ENCODE assay signal across 8 cellular contexts in the genomic region with DNA sequence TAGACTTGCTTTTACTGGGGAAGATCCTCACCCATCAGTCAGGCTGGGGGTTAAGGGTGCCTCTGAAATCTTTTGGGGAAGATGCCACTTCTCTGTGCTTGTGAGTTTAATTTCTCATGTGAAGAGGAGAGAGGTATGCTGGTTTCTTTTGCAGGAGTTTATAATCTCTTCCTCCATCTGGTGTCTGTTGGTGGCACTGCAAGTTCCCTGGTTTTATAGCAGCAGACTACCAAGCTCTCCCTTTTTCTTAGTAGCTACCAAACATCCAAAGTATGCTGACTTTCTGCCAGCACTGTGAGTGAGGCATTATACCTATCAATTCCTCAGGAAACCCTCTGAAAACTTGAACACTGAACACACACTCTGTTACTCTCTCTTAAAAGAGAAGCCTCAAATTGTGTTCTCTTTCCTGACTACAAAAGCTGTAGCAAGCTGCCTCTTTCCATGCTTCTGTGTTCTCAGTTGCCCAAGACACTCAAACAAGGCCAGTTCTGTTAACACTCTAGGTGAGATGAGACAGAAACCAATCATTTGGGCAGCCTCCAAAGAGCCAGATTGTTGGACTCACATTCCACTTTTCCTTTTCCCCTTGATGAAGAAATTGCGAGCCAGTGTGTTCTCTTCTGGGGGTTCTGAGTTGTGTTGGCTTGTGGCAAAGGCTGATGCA.
DNase-seq lines count a peak whose midpoint lies in the region; ATAC-seq and TF ChIP-seq lines count a peak whose summit lies in the region.

No MANE protein-coding gene starts in this region.

- H3K27me3 Mint-ChIP-seq in WTC11 (ENCODE audit: low read depth): no peaks in the 10 kb centered on the region

- H3K27me3 ChIP-seq in mesenchymal stem cell (ENCODE audit: control insufficient read depth in 1 of 2, insufficient read depth in 1 of 2, low read length in 2 of 2): no peaks in the 10 kb centered on the region

- H3K9ac ChIP-seq in mesenchymal stem cell (ENCODE audit: low read length): peak overlapping the region; percentile 20

- peaks cover 10% of the 10 kb centered on the region for H3K79me1 ChIP-seq in mesenchymal stem cell (replicated peaks; ENCODE audit: low read length, poor library complexity, severe bottlenecking)

- H3K27ac Mint-ChIP-seq in WTC11: no peak overlapping the region

- H3K4me3 Mint-ChIP-seq in WTC11: no peak overlapping the region

- WGBS in mesenchymal stem cell: 100% methylated on average over 1 of the region's 1 CpG

- H2BK120ac ChIP-seq in mesenchymal stem cell (ENCODE audit: low read depth, low read length): no peak overlapping the region

- peak; percentile 45 for TF ChIP-seq CTCF in WTC11 (IDR thresholded peaks at IDR 0.05)

- H2AK5ac ChIP-seq in mesenchymal stem cell (ENCODE audit: low read length, severe bottlenecking): no peak overlapping the region

- H3K27ac ChIP-seq in mesenchymal stem cell (ENCODE audit: low read length, poor library complexity, severe bottlenecking): no peak overlapping the region

- 0 out of 2 replicates have a peak, but pooled peaks cover 3% of the 10 kb centered on the region for H3K4me1 Mint-ChIP-seq in WTC11

- H3K9me3 Mint-ChIP-seq in WTC11: no peaks in the 10 kb centered on the region; the same call in 1 of the 2 replicates

- DNase-seq in GM04504 (ENCODE audit: low read depth): peak; percentile 19
- peak; percentile 51 for DNase-seq in WTC11 (ENCODE audit: low spot score)
- DNase-seq in mesenchymal stem cell: peak; percentile 46
- DNase-seq in activated CD4-positive, alpha-beta T cell treated with anti-CD3 and anti-CD28 coated beads, Interleukin-2, amount 50 U/mL, for 1 hour: no peak
- DNase-seq in DMS114 treated with DMSO at 0.1 percent for 48 hours (lab: John Stamatoyannopoulos, UW; ENCODE audit: unreplicated experiment): no peak

- no peak overlapping the region for H3K4ac ChIP-seq in mesenchymal stem cell (ENCODE audit: low read depth in 1 of 2, low read length in 2 of 2)

- no peak overlapping the region for H3K14ac ChIP-seq in mesenchymal stem cell (ENCODE audit: low read length in 2 of 2)

- H2BK12ac ChIP-seq in mesenchymal stem cell (ENCODE audit: low read length in 2 of 2): no peak overlapping the region

- no peak overlapping the region for H3K4me3 ChIP-seq in mesenchymal stem cell (ENCODE audit: insufficient read depth in 1 of 2, low read depth in 1 of 2, low read length in 2 of 2)

- no peak overlapping the region for H2BK15ac ChIP-seq in mesenchymal stem cell (ENCODE audit: low read depth, poor library complexity, severe bottlenecking)

- H4K8ac ChIP-seq in mesenchymal stem cell (ENCODE audit: low read length): no peak overlapping the region

- CTCF ChIA-PET in WTC11 (lab: Charles Lee): interaction anchor here (0.6 to 2.0 kb wide), 31 partner anchors 10 to 1539 kb away, joined by 3 to 21 read pairs (median 4); no protein-coding TSS in a partner anchor

- peak; percentile 51 for ATAC-seq in HG03521 (IDR thresholded peaks at IDR 0.05; ENCODE audit: unreplicated experiment)
- ATAC-seq in WTC11: peak; percentile 98
- no peak for ATAC-seq in GM21737 (IDR thresholded peaks at IDR 0.05; ENCODE audit: unreplicated experiment)
- ATAC-seq in HG03045 (IDR thresholded peaks at IDR 0.05; ENCODE audit: unreplicated experiment): no peak

- no peak overlapping the region for H3K4me2 ChIP-seq in mesenchymal stem cell (ENCODE audit: low read length, poor library complexity, severe bottlenecking)

- no peaks in the 10 kb centered on the region for H3K9me3 ChIP-seq in mesenchymal stem cell (ENCODE audit: control insufficient read depth, low read length)

- H2AFZ ChIP-seq in mesenchymal stem cell (ENCODE audit: low read depth, low read length): no peak overlapping the region

- POLR2A ChIA-PET in WTC11 (lab: Charles Lee): no interaction called here

- no peak overlapping the region for H4K91ac ChIP-seq in mesenchymal stem cell (ENCODE audit: low read length)

- H3K18ac ChIP-seq in mesenchymal stem cell (ENCODE audit: low read depth in 1 of 2, low read length in 2 of 2): no peak overlapping the region

- no peak overlapping the region for H3K23ac ChIP-seq in mesenchymal stem cell (ENCODE audit: low read length in 2 of 2)

- H3K36me3 ChIP-seq in mesenchymal stem cell (ENCODE audit: control insufficient read depth in 1 of 2, insufficient read depth in 2 of 2, low read depth in 1 of 2, low read length in 2 of 2): no peaks in the 10 kb centered on the region

- H2BK5ac ChIP-seq in mesenchymal stem cell (ENCODE audit: low read depth, low read length, poor library complexity, severe bottlenecking): no peak overlapping the region

- H3K36me3 Mint-ChIP-seq in WTC11: no peaks in the 10 kb centered on the region

- H3K4me1 ChIP-seq in mesenchymal stem cell (ENCODE audit: control insufficient read depth, insufficient read depth, low read depth, low read length): peaks cover 3% of the 10 kb centered on the region

TF ChIP-seq in WTC11, 78 proteins besides CTCF, POLR2A, EP300 and RAD21 (continues in another document):
- TF ChIP-seq TCF7 (CRISPR knock-in tag; IDR thresholded peaks at IDR 0.05; ENCODE audit: low read depth) (no peak), NFYB (CRISPR knock-in tag; conservative IDR thresholded peaks at IDR 0.05; ENCODE audit: low read depth) (no peak), ZSCAN18 (CRISPR knock-in tag; IDR thresholded peaks at IDR 0.05) (no peak), MYBL2 (CRISPR knock-in tag; IDR thresholded peaks at IDR 0.05) (no peak), RELA (CRISPR knock-in tag; IDR thresholded peaks at IDR 0.05; ENCODE audit: borderline replicate concordance) (no peak), ZNF416 (CRISPR knock-in tag; IDR thresholded peaks at IDR 0.05) (no peak), CREB1 (CRISPR knock-in tag; IDR thresholded peaks at IDR 0.05) (no peak), ZNF263 (CRISPR knock-in tag; IDR thresholded peaks at IDR 0.05; ENCODE audit: low read depth) (no peak), ZNF121 (CRISPR knock-in tag; IDR thresholded peaks at IDR 0.05) (no peak), ERG (CRISPR knock-in tag; IDR thresholded peaks at IDR 0.05) (no peak), TEAD1 (CRISPR knock-in tag; IDR thresholded peaks at IDR 0.05) (no peak)
- TF ChIP-seq, protein P1, sequence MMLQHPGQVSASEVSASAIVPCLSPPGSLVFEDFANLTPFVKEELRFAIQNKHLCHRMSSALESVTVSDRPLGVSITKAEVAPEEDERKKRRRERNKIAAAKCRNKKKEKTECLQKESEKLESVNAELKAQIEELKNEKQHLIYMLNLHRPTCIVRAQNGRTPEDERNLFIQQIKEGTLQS (CRISPR knock-in tag; conservative IDR thresholded peaks at IDR 0.05): no peak
- TF ChIP-seq, protein P2, sequence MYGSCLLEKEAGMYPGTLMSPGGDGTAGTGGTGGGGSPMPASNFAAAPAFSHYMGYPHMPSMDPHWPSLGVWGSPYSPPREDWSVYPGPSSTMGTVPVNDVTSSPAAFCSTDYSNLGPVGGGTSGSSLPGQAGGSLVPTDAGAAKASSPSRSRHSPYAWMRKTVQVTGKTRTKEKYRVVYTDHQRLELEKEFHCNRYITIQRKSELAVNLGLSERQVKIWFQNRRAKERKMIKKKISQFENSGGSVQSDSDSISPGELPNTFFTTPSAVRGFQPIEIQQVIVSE (CRISPR knock-in tag; IDR thresholded peaks at IDR 0.05; ENCODE audit: borderline replicate concordance): no peak
- TF ChIP-seq, protein P3, sequence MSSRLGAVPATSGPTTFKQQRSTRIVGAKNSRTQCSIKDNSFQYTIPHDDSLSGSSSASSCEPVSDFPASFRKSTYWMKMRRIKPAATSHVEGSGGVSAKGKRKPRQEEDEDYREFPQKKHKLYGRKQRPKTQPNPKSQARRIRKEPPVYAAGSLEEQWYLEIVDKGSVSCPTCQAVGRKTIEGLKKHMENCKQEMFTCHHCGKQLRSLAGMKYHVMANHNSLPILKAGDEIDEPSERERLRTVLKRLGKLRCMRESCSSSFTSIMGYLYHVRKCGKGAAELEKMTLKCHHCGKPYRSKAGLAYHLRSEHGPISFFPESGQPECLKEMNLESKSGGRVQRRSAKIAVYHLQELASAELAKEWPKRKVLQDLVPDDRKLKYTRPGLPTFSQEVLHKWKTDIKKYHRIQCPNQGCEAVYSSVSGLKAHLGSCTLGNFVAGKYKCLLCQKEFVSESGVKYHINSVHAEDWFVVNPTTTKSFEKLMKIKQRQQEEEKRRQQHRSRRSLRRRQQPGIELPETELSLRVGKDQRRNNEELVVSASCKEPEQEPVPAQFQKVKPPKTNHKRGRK (CRISPR knock-in tag; IDR thresholded peaks at IDR 0.05; ENCODE audit: borderline replicate concordance): no peak

Comparison
In these comparisons a context has a peak if more than half of its experiments do, and no peak if none do; other contexts are left out.
1. DNase-seq: peak in GM04504 (single experiment), WTC11 (single experiment) and mesenchymal stem cell (single experiment); none in activated CD4-positive, alpha-beta T cell treated with anti-CD3 and anti-CD28 coated beads, Interleukin-2, amount 50 U/mL, for 1 hour (single experiment) and DMS114 treated with DMSO at 0.1 percent for 48 hours (single experiment).
2. ATAC-seq: peak in HG03521 (single experiment) and WTC11 (single experiment); none in GM21737 (single experiment) and HG03045 (single experiment).